8 cellular contexts compared by ENCODE assay signal in genomic region chr17:27457405-27457730, GRCh38. TPM values are rescaled to one million over a fixed set of nuclear protein-coding genes. Genes with fewer than 3 reads are reported as not detected.
A peak's percentile ranks its signal among the peaks of the same experiment; 100 is the strongest.
DNase-seq lines count a peak whose midpoint lies in the region; ATAC-seq, FAIRE-seq and TF ChIP-seq lines count a peak whose summit lies in the region.

No MANE protein-coding gene starts in this region.

- H3K4me3 ChIP-seq in CD4-positive, CD25-positive, alpha-beta regulatory T cell (ENCODE audit: low read depth, low read length) = peak overlapping the region; percentile 80
- H3K4me3 ChIP-seq in NT2/D1 (ENCODE audit: insufficient read length, low read depth) = peak overlapping the region; percentile 70
- H3K4me3 ChIP-seq in neuronal stem cell (ENCODE audit: low read length in 2 of 2) = peak overlapping the region; percentile 78 to 87

- peak overlapping the region; percentile 75 to 91 (median 83) for H3K27ac Mint-ChIP-seq in CD4-positive, CD25-positive, alpha-beta regulatory T cell
- peak overlapping the region; percentile 80 for H3K27ac Mint-ChIP-seq in endothelial cell (ENCODE audit: unreplicated experiment)

- H3K18ac ChIP-seq in neuronal stem cell (ENCODE audit: low read length) = peak overlapping the region; percentile 77

- no peak overlapping the region for H2BK120ac ChIP-seq in neuronal stem cell (ENCODE audit: low read depth, low read length)

- peak overlapping the region; percentile 98 for H2AFZ ChIP-seq in neuronal stem cell (ENCODE audit: low read length)

- H3K23ac ChIP-seq in neuronal stem cell (ENCODE audit: low read depth, low read length, poor library complexity) = no peak overlapping the region

- no peak overlapping the region for H3K14ac ChIP-seq in neuronal stem cell (ENCODE audit: low read length)

- no peak overlapping the region for H4K8ac ChIP-seq in neuronal stem cell (ENCODE audit: low read depth, low read length)

- H3K36me3 Mint-ChIP-seq in CD4-positive, CD25-positive, alpha-beta regulatory T cell = no peaks in the 10 kb centered on the region
- no peaks in the 10 kb centered on the region for H3K36me3 Mint-ChIP-seq in endothelial cell (ENCODE audit: low read depth, unreplicated experiment)

- peak overlapping the region; percentile 76 for H3K9ac ChIP-seq in NT2/D1 (ENCODE audit: insufficient read length, low read depth)
- no peak overlapping the region for H3K9ac ChIP-seq in neuronal stem cell (ENCODE audit: low read depth, low read length, poor library complexity)

- peaks cover 8 to 49% (median 26%) of the 10 kb centered on the region in 4 donors for H3K4me1 Mint-ChIP-seq in CD4-positive, CD25-positive, alpha-beta regulatory T cell
- peaks cover 31% of the 10 kb centered on the region for H3K4me1 Mint-ChIP-seq in endothelial cell (ENCODE audit: unreplicated experiment)

- no peaks in the 10 kb centered on the region for H3K27me3 Mint-ChIP-seq in CD4-positive, CD25-positive, alpha-beta regulatory T cell
- H3K27me3 Mint-ChIP-seq in endothelial cell (ENCODE audit: unreplicated experiment) = peaks cover 3% of the 10 kb centered on the region

- no peaks in the 10 kb centered on the region for H3K9me3 Mint-ChIP-seq in CD4-positive, CD25-positive, alpha-beta regulatory T cell
- no peaks in the 10 kb centered on the region for H3K9me3 Mint-ChIP-seq in endothelial cell (ENCODE audit: unreplicated experiment)

- H3K4me1 ChIP-seq in CD4-positive, CD25-positive, alpha-beta regulatory T cell (ENCODE audit: control insufficient read depth, insufficient read depth, low read length, poor library complexity, severe bottlenecking) = peaks cover 31% of the 10 kb centered on the region
- H3K4me1 ChIP-seq in NT2/D1 (ENCODE audit: insufficient read depth, insufficient read length) = peaks cover 14% of the 10 kb centered on the region
- peaks cover 11 to 13% of the 10 kb centered on the region in 2 donors for H3K4me1 ChIP-seq in neuronal stem cell (ENCODE audit: control insufficient read depth in 2 of 2, insufficient read depth in 1 of 2, low read depth in 1 of 2, low read length in 2 of 2)

- peaks cover 7% of the 10 kb centered on the region for H3K79me1 ChIP-seq in neuronal stem cell (ENCODE audit: low read depth, low read length)

- no peaks in the 10 kb centered on the region for H3K9me3 ChIP-seq in CD4-positive, CD25-positive, alpha-beta regulatory T cell (ENCODE audit: control insufficient read depth in 2 of 2, low read length in 2 of 2)
- H3K9me3 ChIP-seq in NT2/D1 (ENCODE audit: insufficient read depth, low read length) (no peaks in the 10 kb centered on the region), neuronal stem cell (replicated peaks in 1 of 2; ENCODE audit: control insufficient read depth in 2 of 2, insufficient read depth in 1 of 2, low read depth in 1 of 2, low read length in 2 of 2) (no peaks in the 10 kb centered on the region)

- CTCF ChIA-PET in HEK293T (lab: Yijun Ruan, JAX) = no interaction called here

- peak overlapping the region; percentile 86 for H3K4me2 ChIP-seq in neuronal stem cell (ENCODE audit: insufficient read depth, low read length, poor library complexity, severe bottlenecking)

- no peak overlapping the region for H2AK5ac ChIP-seq in neuronal stem cell (ENCODE audit: low read depth, low read length)

- no peaks in the 10 kb centered on the region for H3K36me3 ChIP-seq in CD4-positive, CD25-positive, alpha-beta regulatory T cell (ENCODE audit: control insufficient read depth, insufficient read depth, low read length)
- H3K36me3 ChIP-seq in NT2/D1 (ENCODE audit: insufficient read depth, insufficient read length, low read length) = peaks cover 12% of the 10 kb centered on the region
- no peaks in the 10 kb centered on the region for H3K36me3 ChIP-seq in neuronal stem cell (replicated peaks in 1 of 2; ENCODE audit: control insufficient read depth in 2 of 2, insufficient read depth in 2 of 2, low read length in 2 of 2)

- ATAC-seq in CD4-positive, CD25-positive, alpha-beta regulatory T cell (ENCODE audit: low read depth in 2 of 2) = no peak
- no peak for ATAC-seq in GM18873 (IDR thresholded peaks at IDR 0.05; ENCODE audit: low FRiP score, unreplicated experiment)

- no peak overlapping the region for H3K27ac ChIP-seq in CD4-positive, CD25-positive, alpha-beta regulatory T cell (ENCODE audit: insufficient read depth, low read length, poor library complexity, severe bottlenecking)
- H3K27ac ChIP-seq in neuronal stem cell (replicated peaks; ENCODE audit: low read length) = no peak overlapping the region

- POLR2A ChIA-PET in HEK293T (lab: Yijun Ruan, JAX) = interaction anchor here (1.1 to 1.3 kb wide), 2 partner anchors 124 to 131 kb away, joined by 3 to 4 read pairs; no protein-coding TSS in a partner anchor

- WGBS in neuronal stem cell (ENCODE audit: extremely low coverage in 2 of 2, insufficient read length in 2 of 2, insufficient replicate concordance in 1 of 2), 2 donors = no CpG with 5 or more reads among the region's 7 CpGs

- H2BK12ac ChIP-seq in neuronal stem cell (ENCODE audit: low read length) = no peak overlapping the region

- H3K4me3 Mint-ChIP-seq in CD4-positive, CD25-positive, alpha-beta regulatory T cell = peak overlapping the region; percentile 90 to 95 (median 93)
- peak overlapping the region; percentile 97 for H3K4me3 Mint-ChIP-seq in endothelial cell (ENCODE audit: unreplicated experiment)

- no peak for TF ChIP-seq CTCF in endothelial cell (IDR thresholded peaks at IDR 0.05; ENCODE audit: unreplicated experiment)

- no peak overlapping the region for H2BK5ac ChIP-seq in neuronal stem cell (ENCODE audit: low read length)

- no peaks in the 10 kb centered on the region for H3K27me3 ChIP-seq in CD4-positive, CD25-positive, alpha-beta regulatory T cell (ENCODE audit: control insufficient read depth, insufficient read depth, low read length)
- peaks cover 25% of the 10 kb centered on the region for H3K27me3 ChIP-seq in NT2/D1 (ENCODE audit: insufficient read depth, insufficient read length)
- H3K27me3 ChIP-seq in neuronal stem cell (ENCODE audit: control insufficient read depth in 3 of 3, insufficient read depth in 3 of 3, low read depth in 1 of 3, low read length in 3 of 3) = peaks cover 0 to 23% (median 0%) of the 10 kb centered on the region in 3 experiments

- DNase-seq in CD4-positive, CD25-positive, alpha-beta regulatory T cell = no peak
- DNase-seq in NT2/D1 (ENCODE audit: low read depth, low spot score) (no peak), endothelial cell (ENCODE audit: low spot score) (no peak), neuronal stem cell (ENCODE audit: low spot score) (peak; percentile 12), EL (no peak), RCC 7860 (ENCODE audit: low spot score) (no peak), HEK293T (ENCODE audit: extremely low spot score) (no peak)

- H2BK15ac ChIP-seq in neuronal stem cell (ENCODE audit: low read length) = no peak overlapping the region

- no peak overlapping the region for H3K4ac ChIP-seq in neuronal stem cell (ENCODE audit: low read length)

- no peak for FAIRE-seq in RCC 7860 (lab: Jason Lieb, UNC)

- H4K91ac ChIP-seq in neuronal stem cell (ENCODE audit: low read depth, low read length, poor library complexity) = no peak overlapping the region

TF ChIP-seq in HEK293T, 16 proteins besides CTCF, POLR2A, EP300 and RAD21:
- TF ChIP-seq CTBP1 (IDR thresholded peaks at IDR 0.05; ENCODE audit: borderline replicate concordance) = no peak
- no peak for TF ChIP-seq HDGF (IDR thresholded peaks at IDR 0.05; ENCODE audit: borderline replicate concordance)
- TF ChIP-seq SUZ12 (IDR thresholded peaks at IDR 0.05) = no peak
- no peak for TF ChIP-seq ZNF384 (IDR thresholded peaks at IDR 0.05)
- no peak for TF ChIP-seq NFRKB (IDR thresholded peaks at IDR 0.05)
- no peak for TF ChIP-seq TARDBP (IDR thresholded peaks at IDR 0.05)
- no peak for TF ChIP-seq FOXK2 (IDR thresholded peaks at IDR 0.05)
- no peak for TF ChIP-seq PKNOX1 (IDR thresholded peaks at IDR 0.05)
- no peak for TF ChIP-seq LEF1 (IDR thresholded peaks at IDR 0.05; ENCODE audit: borderline replicate concordance)

RNA-seq across cellular contexts. Expression of gene KSR1, which starts 1.1 kb away (rescaled TPM):
- total RNA-seq in CD4-positive, CD25-positive, alpha-beta regulatory T cell = 69.5 TPM
- polyA plus RNA-seq in CD4-positive, CD25-positive, alpha-beta regulatory T cell = 1 to 10 TPM; 1.2 to 3.1 (median 1.5) TPM
- 65.2 TPM for total RNA-seq in endothelial cell (ENCODE audit: unreplicated experiment)
- 19.3 TPM for polyA plus RNA-seq in neuronal stem cell (2013, experiment 1 of 2)
- 19.3 TPM for polyA plus RNA-seq in neuronal stem cell (2013, experiment 2 of 2)
